In genomic region chr17:71183083-71183697, GRCh38 we compare ENCODE assay signal across 27 cellular contexts.
"Had no signal": no experiment of that assay in that cellular context is flagged by ENCODE, and none has a peak within 500 bp of the region (broad histone marks: within the 10 kb centered on the region; RNA-seq: fewer than 3 reads in every experiment).

No MANE protein-coding gene starts in this region.

- H3K79me2 ChIP-seq: parathyroid adenoma had no signal

- H3K27ac ChIP-seq: colonic mucosa, foreskin keratinocyte, left ventricle myocardium inferior, lower lobe of right lung, parathyroid adenoma, prostate gland, right lobe of liver, spleen, testis, tibial nerve, upper lobe of right lung had no signal

- FAIRE-seq: endothelial cell of umbilical vein had no signal

- H3K4me1 ChIP-seq: colonic mucosa, lower lobe of right lung, parathyroid adenoma, prostate gland, right lobe of liver, spleen, testis, tibial nerve, upper lobe of right lung had no signal

- H3K4me3 ChIP-seq: colonic mucosa, left ventricle myocardium inferior, lower lobe of right lung, prostate gland, right lobe of liver, spleen, testis, tibial nerve, upper lobe of right lung had no signal

- H3K27me3 Mint-ChIP-seq: memory B cell; naive B cell; stimulated activated naive B cell treated with anti-CD40 and anti-IgM and Interleukin-4, amounts not matched to agents 10 μg/mL and 1 μg/mL and 100 μg/mL, for 72 hours; stimulated activated naive CD8-positive, alpha-beta T cell treated with anti-CD3 and anti-CD28 coated beads, Interleukin-15, amount 100 ng/mL, for 72 hours had no signal

- H3K9me3 Mint-ChIP-seq: endodermal cell, nephron had no signal

- H3K9ac ChIP-seq: parathyroid adenoma had no signal

- H3K9me3 ChIP-seq: colonic mucosa, left ventricle myocardium inferior, lower lobe of right lung, prostate gland, right lobe of liver, spleen, testis, tibial nerve, upper lobe of right lung had no signal

- H3K36me3 Mint-ChIP-seq: memory B cell; naive B cell; stimulated activated naive B cell treated with anti-CD40 and anti-IgM and Interleukin-4, amounts not matched to agents 10 μg/mL and 1 μg/mL and 100 μg/mL, for 72 hours had no signal

- H2AFZ ChIP-seq: parathyroid adenoma had no signal

- H3K4me1 Mint-ChIP-seq: endodermal cell; memory B cell; naive B cell; stimulated activated naive B cell treated with anti-CD40 and anti-IgM and Interleukin-4, amounts not matched to agents 10 μg/mL and 1 μg/mL and 100 μg/mL, for 72 hours; stimulated activated naive CD8-positive, alpha-beta T cell treated with anti-CD3 and anti-CD28 coated beads, Interleukin-15, amount 100 ng/mL, for 72 hours had no signal

- H3K27ac Mint-ChIP-seq: endodermal cell; memory B cell; naive B cell; nephron; stimulated activated naive B cell treated with anti-CD40 and anti-IgM and Interleukin-4, amounts not matched to agents 10 μg/mL and 1 μg/mL and 100 μg/mL, for 72 hours; stimulated activated naive CD8-positive, alpha-beta T cell treated with anti-CD3 and anti-CD28 coated beads, Interleukin-15, amount 100 ng/mL, for 72 hours had no signal

- H3K27me3 ChIP-seq: colonic mucosa, foreskin keratinocyte, right lobe of liver, spleen, testis, tibial nerve, upper lobe of right lung had no signal

- DNase-seq: cerebellar nuclear complex; colonic mucosa; dermis blood vessel endothelial cell; endodermal cell; erythroblast; foreskin keratinocyte; head of caudate nucleus; hippocampal formation; left ventricle myocardium inferior; lower lobe of right lung; midbrain; naive B cell; right lobe of liver; spleen; stimulated activated CD4-positive, alpha-beta T cell treated with anti-CD3 and anti-CD28 coated beads, Interleukin-15, amount 100 ng/mL, for 24 hours; stimulated activated CD4-positive, alpha-beta T cell treated with anti-CD3 and anti-CD28 coated beads, Interleukin-1b, Interleukin-23, amount 100 ng/mL, for 48 hours; stimulated activated CD4-positive, alpha-beta T cell treated with anti-CD3 and anti-CD28 coated beads, Interleukin-4, amount 100 ng/mL, for 4 hours; stimulated activated naive B cell treated with anti-CD40 and anti-IgM and Interleukin-4, amounts not matched to agents 10 μg/mL and 1 μg/mL and 100 μg/mL, for 72 hours; stimulated activated naive CD8-positive, alpha-beta T cell treated with anti-CD3 and anti-CD28 coated beads, Interleukin-15, amount 100 ng/mL, for 72 hours; testis; upper lobe of right lung had no signal

- H3K36me3 ChIP-seq: colonic mucosa, left ventricle myocardium inferior, lower lobe of right lung, prostate gland, right lobe of liver, spleen, tibial nerve, upper lobe of right lung had no signal

- ATAC-seq: foreskin keratinocyte; lower lobe of right lung; right lobe of liver; stimulated activated naive B cell treated with anti-CD40 and anti-IgM and Interleukin-4, amounts not matched to agents 10 μg/mL and 1 μg/mL and 100 μg/mL, for 72 hours; stimulated activated naive CD8-positive, alpha-beta T cell treated with anti-CD3 and anti-CD28 coated beads, Interleukin-15, amount 100 ng/mL, for 72 hours; upper lobe of right lung had no signal

- H3K4me3 Mint-ChIP-seq: endodermal cell; memory B cell; naive B cell; nephron; stimulated activated naive B cell treated with anti-CD40 and anti-IgM and Interleukin-4, amounts not matched to agents 10 μg/mL and 1 μg/mL and 100 μg/mL, for 72 hours; stimulated activated naive CD8-positive, alpha-beta T cell treated with anti-CD3 and anti-CD28 coated beads, Interleukin-15, amount 100 ng/mL, for 72 hours had no signal
